In the genomic region with DNA sequence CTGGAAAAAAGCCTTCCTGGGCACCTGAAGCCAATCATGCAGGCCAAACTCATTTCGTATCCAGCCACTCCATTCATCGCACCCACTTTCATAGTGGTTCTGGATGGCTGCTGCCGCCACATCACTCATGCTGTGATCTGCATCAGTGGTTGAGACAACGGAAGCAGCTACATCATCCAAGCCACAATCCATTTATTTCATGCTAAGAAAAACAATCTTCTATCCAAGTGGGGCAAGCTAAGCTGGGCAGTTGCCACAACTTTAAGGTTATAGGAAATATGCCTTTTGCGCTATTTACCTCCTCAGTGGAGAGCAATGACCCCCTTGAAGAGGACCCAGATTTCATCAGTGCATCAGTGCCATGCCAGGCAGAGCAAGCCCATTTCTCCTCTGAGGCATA, we compare ENCODE assay signal across 23 cellular contexts.
A peak's percentile ranks its signal among the peaks of the same experiment; 100 is the strongest.
DNase-seq lines count a peak whose midpoint lies in the region; ATAC-seq and TF ChIP-seq lines count a peak whose summit lies in the region.
"Had no signal": no experiment of that assay in that cellular context is flagged by ENCODE, and none has a peak within 500 bp of the region (broad histone marks: within the 10 kb centered on the region; RNA-seq: fewer than 3 reads in every experiment).

No MANE protein-coding gene starts in this region.

- peak overlapping the region; percentile 37 for H3K4me2 ChIP-seq in BLaER1
- H3K4me2 ChIP-seq: PC-9 had no signal

- no peaks in the 10 kb centered on the region for H4K20me1 ChIP-seq in BLaER1

- ATAC-seq in GM19463 (IDR thresholded peaks at IDR 0.05; ENCODE audit: unreplicated experiment), result no peak
- ATAC-seq in HG02798 (IDR thresholded peaks at IDR 0.05; ENCODE audit: poor library complexity, unreplicated experiment), result no peak

- H3K27me3 ChIP-seq in BLaER1, result peaks cover 97% of the 10 kb centered on the region

- H3K27ac ChIP-seq in BLaER1, result no peak overlapping the region
- H3K27ac ChIP-seq: PC-9, RWPE1 had no signal

- no peak overlapping the region for H3K9ac ChIP-seq in BLaER1

- H3K9me3 ChIP-seq in BLaER1, result no peaks in the 10 kb centered on the region
- H3K9me3 ChIP-seq: HAP-1 had no signal

- in situ Hi-C loops in astrocyte of the spinal cord (cut with HindIII; ENCODE audit: low sequenced_read_pairs), result no loop called here

- no peaks in the 10 kb centered on the region for H3K36me3 ChIP-seq in BLaER1
- H3K36me3 ChIP-seq: HAP-1 had no signal

- H3K4me1 ChIP-seq in BLaER1, result peaks cover 14% of the 10 kb centered on the region
- H3K4me1 ChIP-seq: HAP-1 had no signal

- H3K4me3 ChIP-seq in BLaER1 (no peak overlapping the region), astrocyte of the spinal cord (ENCODE audit: low read depth, low read length) (no peak overlapping the region)
- H3K4me3 ChIP-seq: HAP-1, PC-9 had no signal

- no peak for TF ChIP-seq CTCF in astrocyte of the spinal cord (IDR thresholded peaks at IDR 0.05; ENCODE audit: low read depth, low read length)

- DNase-seq in RPMI7951 (ENCODE audit: low read depth), result peak; percentile 6
- DNase-seq in astrocyte of the spinal cord (ENCODE audit: low read depth, low spot score), result peak; percentile 3
- peak; percentile 27 for DNase-seq in left kidney (ENCODE audit: low read depth, low spot score)
- DNase-seq in NCI-H1436 treated with DMSO at 0.1 percent for 48 hours (lab: John Stamatoyannopoulos, UW), result no peak
- DNase-seq in NK-92 treated with Interleukin-12 subunit alpha and Interleukin-12 subunit beta, amount 100 ng/mL, for 24 hours (lab: John Stamatoyannopoulos, UW), result no peak
- DNase-seq: CD4-positive, alpha-beta T cell; COR-L47; GOT3; IMR-90; KG1; MM.1S; NCI-H1694; NCI-H2029 treated with DMSO at 0.1 percent for 48 hours; NCI-H446 treated with DMSO at 0.1 percent for 48 hours; NCI-H526; NCI-H82; PC-9; SHP77 had no signal

Comparison
In these comparisons a context has a peak if more than half of its experiments do, and no peak if none do; other contexts are left out.
1. DNase-seq: peak in RPMI7951 (single experiment), astrocyte of the spinal cord (single experiment) and left kidney (single experiment); none in NCI-H1436 treated with DMSO at 0.1 percent for 48 hours (single experiment) and NK-92 treated with Interleukin-12 subunit alpha and Interleukin-12 subunit beta, amount 100 ng/mL, for 24 hours (single experiment).